In the genomic region with DNA sequence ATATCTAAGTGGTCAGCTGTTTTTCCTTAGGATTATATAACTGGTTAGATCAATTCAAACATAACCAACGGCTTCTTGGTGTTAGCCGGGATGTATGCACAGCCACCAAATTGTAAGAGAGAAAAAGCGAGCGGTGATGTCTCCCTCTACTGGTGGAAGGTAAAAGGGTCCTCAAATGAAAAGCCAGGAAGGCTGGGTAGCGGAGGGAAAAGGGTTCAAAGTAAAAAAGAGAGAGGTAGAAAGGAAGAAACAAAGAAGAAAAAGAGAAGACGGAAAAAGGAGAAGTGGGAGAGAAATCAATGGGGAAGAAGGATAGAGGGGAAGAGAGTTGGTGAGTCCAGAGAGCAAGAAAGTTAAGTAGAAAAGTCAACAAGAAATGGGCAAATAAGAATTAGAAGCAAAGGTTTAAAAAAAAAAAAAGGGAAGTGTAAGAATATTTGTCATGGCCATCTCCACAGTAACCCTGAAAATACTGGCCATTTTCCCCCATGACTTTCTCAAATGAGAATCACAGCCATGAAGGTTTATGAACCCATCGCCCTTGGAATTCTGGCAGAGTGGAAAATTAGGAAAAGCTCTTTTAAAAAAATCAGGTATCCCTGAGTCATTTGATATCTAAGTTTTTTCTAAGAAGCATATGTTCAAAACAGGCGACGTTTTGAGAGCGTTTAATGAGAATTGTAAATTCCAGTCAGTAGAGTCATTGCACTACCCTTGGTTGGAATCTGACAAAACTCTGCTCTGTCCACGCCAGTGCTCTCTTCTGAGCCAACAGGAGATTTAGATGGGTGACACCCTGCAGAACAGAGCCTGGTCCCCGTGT, we compare ENCODE assay signal across 9 cellular contexts.
DNase-seq lines count a peak whose midpoint lies in the region; ATAC-seq and TF ChIP-seq lines count a peak whose summit lies in the region.
"Had no signal": no experiment of that assay in that cellular context is flagged by ENCODE, and none has a peak within 500 bp of the region (broad histone marks: within the 10 kb centered on the region; RNA-seq: fewer than 3 reads in every experiment).

No MANE protein-coding gene starts in this region.

- peaks cover 10% of the 10 kb centered on the region for H3K36me3 Mint-ChIP-seq in glutamatergic neuron (ENCODE audit: unreplicated experiment)

- ATAC-seq in HG02840 (IDR thresholded peaks at IDR 0.05; ENCODE audit: low FRiP score, unreplicated experiment) = no peak

- no peaks in the 10 kb centered on the region for H3K27me3 Mint-ChIP-seq in glutamatergic neuron (ENCODE audit: unreplicated experiment)

- DNase-seq in NCI-H524 (lab: John Stamatoyannopoulos, UW) = peak; percentile 70 to 79
- no peak for DNase-seq in NCI-H524 treated with DMSO at 0.1 percent for 48 hours (lab: John Stamatoyannopoulos, UW)
- peak; percentile 62 for DNase-seq in Jurkat, Clone E6-1 (ENCODE audit: low read depth, low spot score)
- DNase-seq in RPMI8226 = peak; percentile 76
- peak; percentile 51 for DNase-seq in activated naive CD4-positive, alpha-beta T cell treated with anti-CD3 and anti-CD28 coated beads, Interleukin-2, amount 50 U/mL, for 16 hours
- peak; percentile 52 for DNase-seq in glutamatergic neuron
- peak; percentile 15 for DNase-seq in pulmonary artery endothelial cell (ENCODE audit: low read depth, low spot score)

- H3K9me3 Mint-ChIP-seq in glutamatergic neuron (ENCODE audit: unreplicated experiment) = no peaks in the 10 kb centered on the region

- H3K4me3 ChIP-seq in Jurkat, Clone E6-1 (ENCODE audit: low read length) = no peak overlapping the region
- H3K4me3 ChIP-seq: skin epidermis had no signal

- peak; percentile 85 for TF ChIP-seq CTCF in glutamatergic neuron (IDR thresholded peaks at IDR 0.05; ENCODE audit: partially characterized antibody, unreplicated experiment)

- H3K4me1 Mint-ChIP-seq in glutamatergic neuron (ENCODE audit: low read depth, unreplicated experiment) = peaks cover 14% of the 10 kb centered on the region

- no peak overlapping the region for H3K4me3 Mint-ChIP-seq in glutamatergic neuron (ENCODE audit: unreplicated experiment)

- H3K27ac Mint-ChIP-seq in glutamatergic neuron (ENCODE audit: unreplicated experiment) = no peak overlapping the region
